11 cellular contexts compared by ENCODE assay signal in the genomic region with DNA sequence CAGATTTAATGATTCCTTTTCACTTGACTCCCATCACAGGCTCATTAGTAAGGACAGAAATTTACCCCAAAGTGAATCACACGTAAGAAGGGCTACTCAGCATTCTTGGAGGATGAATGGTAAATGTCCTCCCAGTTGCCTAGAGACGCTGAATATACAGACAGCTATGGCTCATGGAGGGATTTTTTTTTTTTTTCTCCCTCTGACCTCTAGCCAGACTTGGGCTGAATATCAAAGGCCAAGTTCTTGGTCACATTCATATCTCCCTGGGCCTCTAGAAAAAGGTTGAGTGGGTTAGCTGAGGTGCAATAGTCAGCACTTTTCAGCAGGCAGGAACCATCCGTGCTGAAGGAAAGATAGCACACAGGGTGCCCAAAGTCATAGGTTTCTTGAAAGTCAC.
DNase-seq lines count a peak whose midpoint lies in the region; ATAC-seq lines count a peak whose summit lies in the region.
"Had no signal": no experiment of that assay in that cellular context is flagged by ENCODE, and none has a peak within 500 bp of the region (broad histone marks: within the 10 kb centered on the region; RNA-seq: fewer than 3 reads in every experiment).

No MANE protein-coding gene starts in this region.

- peak overlapping the region; percentile 64 for H3K18ac ChIP-seq in mesendoderm (ENCODE audit: low read length)

- no peaks in the 10 kb centered on the region for H3K27me3 ChIP-seq in mesendoderm (ENCODE audit: insufficient read depth, low read length, poor library complexity)
- H3K27me3 ChIP-seq: cardiac muscle cell had no signal

- no peak overlapping the region for H4K5ac ChIP-seq in mesendoderm (ENCODE audit: low read length)

- no peak overlapping the region for H3K4ac ChIP-seq in mesendoderm (ENCODE audit: low read depth, low read length)

- H3K9ac ChIP-seq in mesendoderm (ENCODE audit: low read length), result no peak overlapping the region

- no peak overlapping the region for H2BK120ac ChIP-seq in mesendoderm (ENCODE audit: low read depth, low read length)

- no peaks in the 10 kb centered on the region for H3K4me1 ChIP-seq in mesendoderm (ENCODE audit: control insufficient read depth, low read depth, low read length)

- H2BK15ac ChIP-seq in mesendoderm (replicated peaks; ENCODE audit: low read depth), result no peak overlapping the region

- H3K4me3 ChIP-seq in mesendoderm (ENCODE audit: low read length), result no peak overlapping the region
- H3K4me3 ChIP-seq: cardiac muscle cell had no signal

- ATAC-seq in GM21381 (IDR thresholded peaks at IDR 0.05; ENCODE audit: unreplicated experiment) (no peak), GM18519 (IDR thresholded peaks at IDR 0.05; ENCODE audit: low FRiP score, unreplicated experiment) (no peak)

- no peaks in the 10 kb centered on the region for H3K36me3 ChIP-seq in mesendoderm (ENCODE audit: control insufficient read depth, insufficient read depth, low read length)
- H3K36me3 ChIP-seq: cardiac muscle cell had no signal

- no CpG with 5 or more reads among the region's 3 CpGs for WGBS in mesendoderm (ENCODE audit: extremely low coverage, insufficient coverage, low lambda C conversion rate)

- no peak overlapping the region for H3K4me2 ChIP-seq in mesendoderm (ENCODE audit: low read length)

- no peaks in the 10 kb centered on the region for H3K79me2 ChIP-seq in mesendoderm (ENCODE audit: control insufficient read depth, insufficient read depth, low read length)

- no peak overlapping the region for H3K56ac ChIP-seq in mesendoderm (ENCODE audit: low read length)

- DNase-seq in AG20443 (ENCODE audit: low spot score), result peak; percentile 91
- DNase-seq in M059J (ENCODE audit: low read depth), result peak; percentile 99
- DNase-seq in dedifferentiated amniotic fluid mesenchymal stem cell (ENCODE audit: extremely low spot score), result peak; percentile 78
- DNase-seq in mesendoderm, result peak; percentile 94
- no peak for DNase-seq in hypothalamus (lab: John Stamatoyannopoulos, UW)
- no peak for DNase-seq in stimulated activated CD4-positive, alpha-beta T cell treated with anti-CD3 and anti-CD28 coated beads, Interleukin-4, amount 100 ng/mL, for 24 hours
- DNase-seq: naive B cell, NCI-H1092 treated with DMSO at 0.1 percent for 48 hours had no signal

- H3K79me1 ChIP-seq in mesendoderm (ENCODE audit: low read length), result no peaks in the 10 kb centered on the region

- no peak overlapping the region for H3K23ac ChIP-seq in mesendoderm (ENCODE audit: low read length)

- no peak overlapping the region for H2AK5ac ChIP-seq in mesendoderm (ENCODE audit: low read length)

- H4K8ac ChIP-seq in mesendoderm (ENCODE audit: low read depth, low read length), result no peak overlapping the region

- H3K27ac ChIP-seq in mesendoderm (ENCODE audit: low read depth, low read length), result no peak overlapping the region
- H3K27ac ChIP-seq: cardiac muscle cell had no signal

- no peak overlapping the region for H2BK5ac ChIP-seq in mesendoderm (ENCODE audit: low read length)

Comparison
In these comparisons a context has a peak if more than half of its experiments do, and no peak if none do; other contexts are left out.
1. DNase-seq: peak in AG20443 (single experiment), M059J (single experiment), dedifferentiated amniotic fluid mesenchymal stem cell (single experiment) and mesendoderm (single experiment); none in hypothalamus (0 of 51) and stimulated activated CD4-positive, alpha-beta T cell treated with anti-CD3 and anti-CD28 coated beads, Interleukin-4, amount 100 ng/mL, for 24 hours (single experiment).